In the genomic region with DNA sequence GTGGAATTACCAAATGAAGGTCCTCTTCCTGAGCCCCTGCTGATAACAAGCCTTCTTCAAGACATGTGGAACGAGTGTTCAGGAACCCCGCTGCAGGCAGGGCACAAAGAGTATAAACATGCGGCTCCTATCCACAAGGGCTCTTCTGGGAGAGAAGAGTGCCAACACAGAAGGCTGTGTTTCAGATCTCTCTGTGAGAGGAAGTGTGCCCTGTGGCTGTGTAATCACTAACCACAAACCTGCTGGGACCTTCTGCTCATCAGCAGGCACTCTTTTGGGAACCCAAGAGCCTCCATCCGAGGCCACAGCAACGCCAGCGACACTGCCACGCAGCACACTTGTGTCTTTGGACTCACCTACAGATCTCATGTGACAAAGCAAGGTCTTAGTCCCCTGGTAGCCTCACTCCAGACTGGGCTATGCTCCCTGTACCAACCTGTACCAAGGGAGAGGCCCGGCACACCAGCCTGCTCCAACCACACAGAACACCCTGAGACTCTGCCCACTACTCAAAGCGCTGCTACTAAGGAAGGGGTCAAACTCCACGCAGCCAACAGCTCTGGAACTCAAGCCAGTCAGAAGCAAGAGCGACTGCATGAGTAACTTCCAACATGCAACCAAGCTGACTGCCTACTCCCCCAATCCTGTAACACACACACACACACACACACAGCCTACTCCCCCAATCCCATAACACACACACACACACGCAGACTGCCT, we compare ENCODE assay signal across 9 cellular contexts. TPM values are rescaled to one million over a fixed set of nuclear protein-coding genes. Genes with fewer than 3 reads are reported as not detected.
DNase-seq lines count a peak whose midpoint lies in the region; ATAC-seq lines count a peak whose summit lies in the region.
"Had no signal": no experiment of that assay in that cellular context is flagged by ENCODE, and none has a peak within 500 bp of the region (broad histone marks: within the 10 kb centered on the region; RNA-seq: fewer than 3 reads in every experiment).

No MANE protein-coding gene starts in this region.

- H3K36me3 Mint-ChIP-seq in stimulated activated effector memory CD8-positive, alpha-beta T cell treated with anti-CD3 and anti-CD28 coated beads, Interleukin-12 subunit alpha, Interleukin-12 subunit beta, amount 100 ng/mL, for 72 hours, result peaks cover 56% of the 10 kb centered on the region

- no peak overlapping the region for H3K4ac ChIP-seq in mesendoderm (ENCODE audit: low read depth, low read length)

- no peak overlapping the region for H2BK120ac ChIP-seq in mesendoderm (ENCODE audit: low read depth, low read length)

- H3K4me1 Mint-ChIP-seq in stimulated activated effector memory CD8-positive, alpha-beta T cell treated with anti-CD3 and anti-CD28 coated beads, Interleukin-12 subunit alpha, Interleukin-12 subunit beta, amount 100 ng/mL, for 72 hours, result peaks cover 76% of the 10 kb centered on the region

- peak; percentile 72 for ATAC-seq in stimulated activated effector memory CD8-positive, alpha-beta T cell treated with anti-CD3 and anti-CD28 coated beads, Interleukin-12 subunit alpha, Interleukin-12 subunit beta, amount 100 ng/mL, for 72 hours
- ATAC-seq in HG03521 (IDR thresholded peaks at IDR 0.05; ENCODE audit: unreplicated experiment), result no peak

- no peak overlapping the region for H4K8ac ChIP-seq in mesendoderm (ENCODE audit: low read depth, low read length)

- DNase-seq in NCI-H2029 treated with DMSO at 0.1 percent for 48 hours (lab: John Stamatoyannopoulos, UW) (peak; percentile 18), NCI-H2029 (lab: John Stamatoyannopoulos, UW) (no peak), SIG-M5 (lab: John Stamatoyannopoulos, UW) (peak; percentile 29), foreskin melanocyte (peak; percentile 73), mesendoderm (no peak), NCI-H774 (lab: John Stamatoyannopoulos, UW) (no peak)
- no peak for DNase-seq in stimulated activated effector memory CD8-positive, alpha-beta T cell treated with anti-CD3 and anti-CD28 coated beads, Interleukin-12 subunit alpha, Interleukin-12 subunit beta, amount 100 ng/mL, for 72 hours (ENCODE audit: low spot score in 2 of 2)

- no peak overlapping the region for H4K5ac ChIP-seq in mesendoderm (ENCODE audit: low read length)

- peaks cover 2% of the 10 kb centered on the region for H3K36me3 ChIP-seq in mesendoderm (ENCODE audit: control insufficient read depth, insufficient read depth, low read length)

- H3K4me3 Mint-ChIP-seq in stimulated activated effector memory CD8-positive, alpha-beta T cell treated with anti-CD3 and anti-CD28 coated beads, Interleukin-12 subunit alpha, Interleukin-12 subunit beta, amount 100 ng/mL, for 72 hours, result peak overlapping the region; percentile 73

- no peaks in the 10 kb centered on the region for H3K27me3 ChIP-seq in mesendoderm (ENCODE audit: insufficient read depth, low read length, poor library complexity)

- no CpG with 5 or more reads among the region's 12 CpGs for WGBS in mesendoderm (ENCODE audit: extremely low coverage, insufficient coverage, low lambda C conversion rate)

- H3K27ac Mint-ChIP-seq in stimulated activated effector memory CD8-positive, alpha-beta T cell treated with anti-CD3 and anti-CD28 coated beads, Interleukin-12 subunit alpha, Interleukin-12 subunit beta, amount 100 ng/mL, for 72 hours, result peak overlapping the region; percentile 93

- H2BK5ac ChIP-seq in mesendoderm (ENCODE audit: low read length), result no peak overlapping the region

- H3K23ac ChIP-seq in mesendoderm (ENCODE audit: low read length), result no peak overlapping the region

- H3K79me1 ChIP-seq in mesendoderm (ENCODE audit: low read length), result peaks cover 40% of the 10 kb centered on the region

- H3K4me3 ChIP-seq in mesendoderm (ENCODE audit: low read length), result no peak overlapping the region

- H2BK15ac ChIP-seq in mesendoderm (replicated peaks; ENCODE audit: low read depth), result no peak overlapping the region

- H3K18ac ChIP-seq in mesendoderm (ENCODE audit: low read length), result no peak overlapping the region

- H2AK5ac ChIP-seq in mesendoderm (ENCODE audit: low read length), result no peak overlapping the region

- H3K4me2 ChIP-seq in mesendoderm (ENCODE audit: low read length), result no peak overlapping the region

- H3K9me3 Mint-ChIP-seq in stimulated activated effector memory CD8-positive, alpha-beta T cell treated with anti-CD3 and anti-CD28 coated beads, Interleukin-12 subunit alpha, Interleukin-12 subunit beta, amount 100 ng/mL, for 72 hours, result no peaks in the 10 kb centered on the region

- H3K56ac ChIP-seq in mesendoderm (ENCODE audit: low read length), result no peak overlapping the region

- peaks cover 19% of the 10 kb centered on the region for H3K4me1 ChIP-seq in mesendoderm (ENCODE audit: control insufficient read depth, low read depth, low read length)

- no peak overlapping the region for H3K27ac ChIP-seq in mesendoderm (ENCODE audit: low read depth, low read length)
- H3K27ac ChIP-seq: 22Rv1 had no signal

- H3K9ac ChIP-seq in mesendoderm (ENCODE audit: low read length), result no peak overlapping the region

- H3K79me2 ChIP-seq in mesendoderm (ENCODE audit: control insufficient read depth, insufficient read depth, low read length), result peaks cover 85% of the 10 kb centered on the region

RNA-seq across cellular contexts. Expression of gene PTTG1IP, which starts 7.8 kb away (rescaled TPM):
- 106 TPM for polyA plus RNA-seq in mesendoderm (2013, experiment 1 of 2)
- 104 TPM for polyA plus RNA-seq in mesendoderm (2013, experiment 2 of 2)

RNA-seq across cellular contexts. Expression of gene SUMO3, which starts 47.9 kb away (rescaled TPM):
- 156 TPM for polyA plus RNA-seq in mesendoderm (2013, experiment 1 of 2)
- 154 TPM for polyA plus RNA-seq in mesendoderm (2013, experiment 2 of 2)

RNA-seq across cellular contexts. Expression of gene ITGB2, which starts 55.0 kb away (rescaled TPM):
- polyA plus RNA-seq in mesendoderm (2013, experiment 1 of 2), result 1.0 TPM
- 1.1 TPM for polyA plus RNA-seq in mesendoderm (2013, experiment 2 of 2)

Comparison
In these comparisons a context has a peak if more than half of its experiments do, and no peak if none do; other contexts are left out.
1. DNase-seq: peak in NCI-H2029 treated with DMSO at 0.1 percent for 48 hours (single experiment), SIG-M5 (single experiment) and foreskin melanocyte (single experiment); none in NCI-H2029 (single experiment), stimulated activated effector memory CD8-positive, alpha-beta T cell treated with anti-CD3 and anti-CD28 coated beads, Interleukin-12 subunit alpha, Interleukin-12 subunit beta, amount 100 ng/mL, for 72 hours (0 of 2), mesendoderm (single experiment) and NCI-H774 (single experiment).